In the genomic region with DNA sequence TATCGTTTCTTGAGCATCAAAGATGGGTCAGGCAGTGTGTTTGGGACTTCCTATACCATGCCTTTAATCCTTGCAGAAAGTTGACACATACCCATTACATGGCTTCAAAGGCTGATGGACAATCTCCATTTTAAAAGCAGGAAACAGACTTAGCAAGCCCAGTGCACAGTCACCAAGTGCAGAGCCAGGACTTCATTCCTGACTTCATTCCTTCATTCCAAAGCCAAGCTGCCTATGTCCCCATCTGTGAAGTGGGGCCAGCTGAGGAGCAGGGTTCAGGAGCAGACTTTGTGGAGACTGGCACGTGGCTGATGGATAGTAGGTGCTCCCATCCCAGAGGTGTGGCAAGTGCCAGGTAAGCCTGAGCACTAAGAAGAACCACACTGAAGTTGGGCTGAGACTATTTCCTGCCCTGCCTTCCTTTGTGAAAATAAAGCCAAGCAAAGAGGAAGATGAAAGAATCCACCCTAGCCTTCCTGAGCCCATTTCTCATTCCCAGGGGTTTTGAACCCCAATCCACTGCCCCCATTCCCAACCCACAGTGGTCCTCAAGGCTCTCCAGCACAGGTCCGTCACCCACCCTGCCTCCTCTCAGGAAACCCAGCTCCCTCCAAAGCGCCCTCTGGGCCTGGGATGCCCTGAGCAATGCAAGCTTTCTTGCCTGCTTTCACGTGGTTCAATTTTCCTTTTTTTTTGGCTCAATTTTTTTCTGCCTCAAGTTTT, we compare ENCODE assay signal across 1 cellular context.
TF ChIP-seq lines count a peak whose summit lies in the region.

No MANE protein-coding gene starts in this region.

TF ChIP-seq in GM23338, 12 proteins besides CTCF, POLR2A, EP300 and RAD21:
- TF ChIP-seq EZH2 (IDR thresholded peaks at IDR 0.05; ENCODE audit: low read depth, unreplicated experiment) (no peak), NANOG (IDR thresholded peaks at IDR 0.05; ENCODE audit: borderline replicate concordance) (no peak), EZH2phosphoT487 (IDR thresholded peaks at IDR 0.05; ENCODE audit: unreplicated experiment) (no peak), POLR2AphosphoS5 (IDR thresholded peaks at IDR 0.05; ENCODE audit: low read depth) (no peak), CREB1 (CRISPR knock-in tag; IDR thresholded peaks at IDR 0.05; ENCODE audit: low read depth) (no peak), STAT1 (IDR thresholded peaks at IDR 0.05; ENCODE audit: unreplicated experiment) (no peak), JUNB (IDR thresholded peaks at IDR 0.05; ENCODE audit: unreplicated experiment) (no peak), ZNF331 (CRISPR knock-in tag; IDR thresholded peaks at IDR 0.05; ENCODE audit: low read depth) (no peak), ZNF114 (CRISPR knock-in tag; IDR thresholded peaks at IDR 0.05) (no peak)
- TF ChIP-seq, protein P1, sequence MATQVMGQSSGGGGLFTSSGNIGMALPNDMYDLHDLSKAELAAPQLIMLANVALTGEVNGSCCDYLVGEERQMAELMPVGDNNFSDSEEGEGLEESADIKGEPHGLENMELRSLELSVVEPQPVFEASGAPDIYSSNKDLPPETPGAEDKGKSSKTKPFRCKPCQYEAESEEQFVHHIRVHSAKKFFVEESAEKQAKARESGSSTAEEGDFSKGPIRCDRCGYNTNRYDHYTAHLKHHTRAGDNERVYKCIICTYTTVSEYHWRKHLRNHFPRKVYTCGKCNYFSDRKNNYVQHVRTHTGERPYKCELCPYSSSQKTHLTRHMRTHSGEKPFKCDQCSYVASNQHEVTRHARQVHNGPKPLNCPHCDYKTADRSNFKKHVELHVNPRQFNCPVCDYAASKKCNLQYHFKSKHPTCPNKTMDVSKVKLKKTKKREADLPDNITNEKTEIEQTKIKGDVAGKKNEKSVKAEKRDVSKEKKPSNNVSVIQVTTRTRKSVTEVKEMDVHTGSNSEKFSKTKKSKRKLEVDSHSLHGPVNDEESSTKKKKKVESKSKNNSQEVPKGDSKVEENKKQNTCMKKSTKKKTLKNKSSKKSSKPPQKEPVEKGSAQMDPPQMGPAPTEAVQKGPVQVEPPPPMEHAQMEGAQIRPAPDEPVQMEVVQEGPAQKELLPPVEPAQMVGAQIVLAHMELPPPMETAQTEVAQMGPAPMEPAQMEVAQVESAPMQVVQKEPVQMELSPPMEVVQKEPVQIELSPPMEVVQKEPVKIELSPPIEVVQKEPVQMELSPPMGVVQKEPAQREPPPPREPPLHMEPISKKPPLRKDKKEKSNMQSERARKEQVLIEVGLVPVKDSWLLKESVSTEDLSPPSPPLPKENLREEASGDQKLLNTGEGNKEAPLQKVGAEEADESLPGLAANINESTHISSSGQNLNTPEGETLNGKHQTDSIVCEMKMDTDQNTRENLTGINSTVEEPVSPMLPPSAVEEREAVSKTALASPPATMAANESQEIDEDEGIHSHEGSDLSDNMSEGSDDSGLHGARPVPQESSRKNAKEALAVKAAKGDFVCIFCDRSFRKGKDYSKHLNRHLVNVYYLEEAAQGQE (IDR thresholded peaks at IDR 0.05; ENCODE audit: unreplicated experiment), result no peak
- TF ChIP-seq, protein P2, sequence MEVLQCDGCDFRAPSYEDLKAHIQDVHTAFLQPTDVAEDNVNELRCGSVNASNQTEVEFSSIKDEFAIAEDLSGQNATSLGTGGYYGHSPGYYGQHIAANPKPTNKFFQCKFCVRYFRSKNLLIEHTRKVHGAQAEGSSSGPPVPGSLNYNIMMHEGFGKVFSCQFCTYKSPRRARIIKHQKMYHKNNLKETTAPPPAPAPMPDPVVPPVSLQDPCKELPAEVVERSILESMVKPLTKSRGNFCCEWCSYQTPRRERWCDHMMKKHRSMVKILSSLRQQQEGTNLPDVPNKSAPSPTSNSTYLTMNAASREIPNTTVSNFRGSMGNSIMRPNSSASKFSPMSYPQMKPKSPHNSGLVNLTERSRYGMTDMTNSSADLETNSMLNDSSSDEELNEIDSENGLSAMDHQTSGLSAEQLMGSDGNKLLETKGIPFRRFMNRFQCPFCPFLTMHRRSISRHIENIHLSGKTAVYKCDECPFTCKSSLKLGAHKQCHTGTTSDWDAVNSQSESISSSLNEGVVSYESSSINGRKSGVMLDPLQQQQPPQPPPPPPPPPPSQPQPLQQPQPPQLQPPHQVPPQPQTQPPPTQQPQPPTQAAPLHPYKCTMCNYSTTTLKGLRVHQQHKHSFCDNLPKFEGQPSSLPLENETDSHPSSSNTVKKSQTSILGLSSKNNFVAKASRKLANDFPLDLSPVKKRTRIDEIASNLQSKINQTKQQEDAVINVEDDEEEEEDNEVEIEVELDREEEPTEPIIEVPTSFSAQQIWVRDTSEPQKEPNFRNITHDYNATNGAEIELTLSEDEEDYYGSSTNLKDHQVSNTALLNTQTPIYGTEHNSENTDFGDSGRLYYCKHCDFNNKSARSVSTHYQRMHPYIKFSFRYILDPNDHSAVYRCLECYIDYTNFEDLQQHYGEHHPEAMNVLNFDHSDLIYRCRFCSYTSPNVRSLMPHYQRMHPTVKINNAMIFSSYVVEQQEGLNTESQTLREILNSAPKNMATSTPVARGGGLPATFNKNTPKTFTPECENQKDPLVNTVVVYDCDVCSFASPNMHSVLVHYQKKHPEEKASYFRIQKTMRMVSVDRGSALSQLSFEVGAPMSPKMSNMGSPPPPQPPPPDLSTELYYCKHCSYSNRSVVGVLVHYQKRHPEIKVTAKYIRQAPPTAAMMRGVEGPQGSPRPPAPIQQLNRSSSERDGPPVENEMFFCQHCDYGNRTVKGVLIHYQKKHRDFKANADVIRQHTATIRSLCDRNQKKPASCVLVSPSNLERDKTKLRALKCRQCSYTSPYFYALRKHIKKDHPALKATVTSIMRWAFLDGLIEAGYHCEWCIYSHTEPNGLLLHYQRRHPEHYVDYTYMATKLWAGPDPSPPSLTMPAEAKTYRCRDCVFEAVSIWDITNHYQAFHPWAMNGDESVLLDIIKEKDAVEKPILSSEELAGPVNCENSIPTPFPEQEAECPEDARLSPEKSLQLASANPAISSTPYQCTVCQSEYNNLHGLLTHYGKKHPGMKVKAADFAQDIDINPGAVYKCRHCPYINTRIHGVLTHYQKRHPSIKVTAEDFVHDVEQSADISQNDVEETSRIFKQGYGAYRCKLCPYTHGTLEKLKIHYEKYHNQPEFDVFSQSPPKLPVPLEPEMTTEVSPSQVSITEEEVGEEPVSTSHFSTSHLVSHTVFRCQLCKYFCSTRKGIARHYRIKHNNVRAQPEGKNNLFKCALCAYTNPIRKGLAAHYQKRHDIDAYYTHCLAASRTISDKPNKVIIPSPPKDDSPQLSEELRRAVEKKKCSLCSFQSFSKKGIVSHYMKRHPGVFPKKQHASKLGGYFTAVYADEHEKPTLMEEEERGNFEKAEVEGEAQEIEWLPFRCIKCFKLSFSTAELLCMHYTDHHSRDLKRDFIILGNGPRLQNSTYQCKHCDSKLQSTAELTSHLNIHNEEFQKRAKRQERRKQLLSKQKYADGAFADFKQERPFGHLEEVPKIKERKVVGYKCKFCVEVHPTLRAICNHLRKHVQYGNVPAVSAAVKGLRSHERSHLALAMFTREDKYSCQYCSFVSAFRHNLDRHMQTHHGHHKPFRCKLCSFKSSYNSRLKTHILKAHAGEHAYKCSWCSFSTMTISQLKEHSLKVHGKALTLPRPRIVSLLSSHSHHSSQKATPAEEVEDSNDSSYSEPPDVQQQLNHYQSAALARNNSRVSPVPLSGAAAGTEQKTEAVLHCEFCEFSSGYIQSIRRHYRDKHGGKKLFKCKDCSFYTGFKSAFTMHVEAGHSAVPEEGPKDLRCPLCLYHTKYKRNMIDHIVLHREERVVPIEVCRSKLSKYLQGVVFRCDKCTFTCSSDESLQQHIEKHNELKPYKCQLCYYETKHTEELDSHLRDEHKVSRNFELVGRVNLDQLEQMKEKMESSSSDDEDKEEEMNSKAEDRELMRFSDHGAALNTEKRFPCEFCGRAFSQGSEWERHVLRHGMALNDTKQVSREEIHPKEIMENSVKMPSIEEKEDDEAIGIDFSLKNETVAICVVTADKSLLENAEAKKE (CRISPR knock-in tag; IDR thresholded peaks at IDR 0.05), result no peak
- TF ChIP-seq, protein P3, sequence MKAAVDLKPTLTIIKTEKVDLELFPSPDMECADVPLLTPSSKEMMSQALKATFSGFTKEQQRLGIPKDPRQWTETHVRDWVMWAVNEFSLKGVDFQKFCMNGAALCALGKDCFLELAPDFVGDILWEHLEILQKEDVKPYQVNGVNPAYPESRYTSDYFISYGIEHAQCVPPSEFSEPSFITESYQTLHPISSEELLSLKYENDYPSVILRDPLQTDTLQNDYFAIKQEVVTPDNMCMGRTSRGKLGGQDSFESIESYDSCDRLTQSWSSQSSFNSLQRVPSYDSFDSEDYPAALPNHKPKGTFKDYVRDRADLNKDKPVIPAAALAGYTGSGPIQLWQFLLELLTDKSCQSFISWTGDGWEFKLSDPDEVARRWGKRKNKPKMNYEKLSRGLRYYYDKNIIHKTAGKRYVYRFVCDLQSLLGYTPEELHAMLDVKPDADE (IDR thresholded peaks at IDR 0.05), result no peak
